In genomic region chr14:30058401-30058800, GRCh38 we compare ENCODE assay signal across 1 cellular context.
TF ChIP-seq lines count a peak whose summit lies in the region.

No MANE protein-coding gene starts in this region.

TF ChIP-seq in IMR-90, 13 proteins besides CTCF, POLR2A, EP300 and RAD21 (continued from another document):
- no peak for TF ChIP-seq SMC3 (IDR thresholded peaks at IDR 0.05; ENCODE audit: low read depth, low read length)
- no peak for TF ChIP-seq FOS (IDR thresholded peaks at IDR 0.05; ENCODE audit: low read depth, low read length)
- TF ChIP-seq BHLHE40 (IDR thresholded peaks at IDR 0.05; ENCODE audit: low read depth, low read length) = no peak
